ENCODE assay signal across 11 cellular contexts in genomic region chr17:81402530-81402941, GRCh38. TPM values are rescaled to one million over a fixed set of nuclear protein-coding genes. Genes with fewer than 3 reads are reported as not detected.
DNase-seq lines count a peak whose midpoint lies in the region; ATAC-seq, FAIRE-seq and TF ChIP-seq lines count a peak whose summit lies in the region.
"Had no signal": no experiment of that assay in that cellular context is flagged by ENCODE, and none has a peak within 500 bp of the region (broad histone marks: within the 10 kb centered on the region; RNA-seq: fewer than 3 reads in every experiment).

No MANE protein-coding gene starts in this region.

- H3K4me2 ChIP-seq in K562 (ENCODE audit: insufficient read depth, low read length), result no peak overlapping the region

- in situ Hi-C loops in K562 (cut with MboI), result no loop called here

- peaks cover 22 to 75% of the 10 kb centered on the region in 2 experiments for H3K4me1 ChIP-seq in K562 (replicated peaks in 1 of 2; ENCODE audit: control insufficient read depth in 2 of 2, insufficient read depth in 2 of 2, low read length in 2 of 2)
- H3K4me1 ChIP-seq in effector memory CD4-positive, alpha-beta T cell (ENCODE audit: control insufficient read depth, insufficient read depth, low read length, poor library complexity, severe bottlenecking), result peaks cover 24% of the 10 kb centered on the region

- TF ChIP-seq EP300 in K562 (IDR thresholded peaks at IDR 0.05; ENCODE audit: low read length), result no peak

- intact Hi-C loops in K562 (cut with micrococcal nuclease) (no loop called here), sciatic nerve (cut with DNase I) (no loop called here)

- H3K4me3 ChIP-seq in K562 (no peak overlapping the region), skin epidermis (peak overlapping the region in 1 of 7 experiments; percentile 5)
- no peak overlapping the region for H3K4me3 ChIP-seq in effector memory CD4-positive, alpha-beta T cell (ENCODE audit: insufficient read depth, low read depth, low read length, poor library complexity, severe bottlenecking)

- BruUV-seq in K562 (replicated peaks; lab: Mats Ljungman, UMichigan), result no TSS peak

- ATAC-seq in K562 (no peak), HG02798 (IDR thresholded peaks at IDR 0.05; ENCODE audit: poor library complexity, unreplicated experiment) (no peak), sciatic nerve (no peak)
- ATAC-seq: T-cell had no signal

- no peaks in the 10 kb centered on the region for H3K9me3 ChIP-seq in K562 (replicated peaks; ENCODE audit: control insufficient read depth, insufficient read depth, low read depth, low read length)
- no peaks in the 10 kb centered on the region for H3K9me3 ChIP-seq in effector memory CD4-positive, alpha-beta T cell (ENCODE audit: control insufficient read depth, low read length)

- peak; percentile 47 for DNase-seq in ELF-1 (ENCODE audit: low read depth, low spot score)
- no peak for DNase-seq in K562 (ENCODE audit: extremely low read depth in 1 of 4, low spot score in 3 of 4)
- peak; percentile 53 for DNase-seq in left kidney (ENCODE audit: low read depth, low spot score)
- no peak for DNase-seq in effector memory CD4-positive, alpha-beta T cell
- no peak for DNase-seq in cortex of kidney (lab: John Stamatoyannopoulos, UW)
- DNase-seq in sciatic nerve (ENCODE audit: low spot score), result no peak
- DNase-seq: activated CD4-positive, alpha-beta memory T cell treated with anti-CD3 and anti-CD28 coated beads, Interleukin-2, amount 10 ng/mL, durations not matched to agents 7 days and 5 days; CD4-positive, CD25-positive, alpha-beta regulatory T cell; T-cell had no signal

- no peaks in the 10 kb centered on the region for H3K27me3 ChIP-seq in K562 (ENCODE audit: control insufficient read depth in 2 of 2, insufficient read depth in 2 of 2, low read length in 2 of 2)
- peaks cover 67% of the 10 kb centered on the region for H3K27me3 ChIP-seq in effector memory CD4-positive, alpha-beta T cell (replicated peaks; ENCODE audit: control insufficient read depth, insufficient read depth, low read length, poor library complexity, severe bottlenecking)

- TF ChIP-seq CTCF in K562 (IDR thresholded peaks at IDR 0.05 in 2 of 3, conservative IDR thresholded peaks at IDR 0.05 in 1 of 3; ENCODE audit: insufficient read depth in 2 of 3, low read depth in 1 of 3, low read length in 3 of 3), result no peak

- H2AFZ ChIP-seq in K562 (ENCODE audit: low read depth, low read length), result no peak overlapping the region

- no peak for TF ChIP-seq POLR2A in K562 (conservative IDR thresholded peaks at IDR 0.05)

- POLR2A ChIA-PET in K562 (lab: Yijun Ruan, JAX), result interaction anchor here (1.1 to 1.5 kb wide), 5 partner anchors 9 to 106 kb away, joined by 3 to 6 read pairs (median 5); no protein-coding TSS in a partner anchor

- H3K27ac ChIP-seq in K562 (ENCODE audit: extremely low read depth, low read depth, low read length) (peak overlapping the region; percentile 94; the same call in 1 of the 3 replicates), skin epidermis (peak overlapping the region in 18 of 21 experiments; percentile 2 to 100 (median 96))
- no peak overlapping the region for H3K27ac ChIP-seq in effector memory CD4-positive, alpha-beta T cell (ENCODE audit: insufficient read depth, low read length, poor library complexity, severe bottlenecking)

- H3K79me2 ChIP-seq in K562 (ENCODE audit: control insufficient read depth, insufficient read depth, low read length), result peaks cover 53% of the 10 kb centered on the region

- H4K20me1 ChIP-seq in K562 (replicated peaks; ENCODE audit: control insufficient read depth, insufficient read depth, low read length), result 0 out of 2 replicates have a peak, but pooled peaks cover 3% of the 10 kb centered on the region

- CTCF ChIA-PET in K562 (lab: Yijun Ruan, JAX; ENCODE audit: low intra/inter-chr PET ratio), result interaction anchor here (1.0 kb wide), 1 partner anchor 57 kb away, joined by 3 read pairs; no protein-coding TSS in a partner anchor

- no peak for FAIRE-seq in K562 (lab: Jason Lieb, UNC)

- WGBS in K562 (ENCODE audit: insufficient coverage, low coverage, missing lambda C conversion rate), result 84% methylated on average over 7 of the region's 9 CpGs

- peak overlapping the region in 1 of 2 experiments; percentile 70; a peak in 2 of 4 replicates for H3K9ac ChIP-seq in K562 (ENCODE audit: insufficient read depth in 1 of 2, low read depth in 2 of 2, low read length in 2 of 2)

- H3K9me1 ChIP-seq in K562 (ENCODE audit: control insufficient read depth, insufficient read depth, low read length), result no peaks in the 10 kb centered on the region

- H3K36me3 ChIP-seq in K562 (ENCODE audit: control insufficient read depth, insufficient read depth, low read length), result peaks cover 29% of the 10 kb centered on the region; the same call in 2 of the 3 replicates
- H3K36me3 ChIP-seq in effector memory CD4-positive, alpha-beta T cell (ENCODE audit: control insufficient read depth, insufficient read depth, low read length), result no peaks in the 10 kb centered on the region

- no peak for TF ChIP-seq RAD21 in K562 (CRISPR knock-in tag; conservative IDR thresholded peaks at IDR 0.05 in 1 of 2, IDR thresholded peaks at IDR 0.05 in 1 of 2)

TF ChIP-seq in K562, 482 proteins besides CTCF, POLR2A, EP300 and RAD21:
- TF ChIP-seq SAP30 (IDR thresholded peaks at IDR 0.05; ENCODE audit: borderline replicate concordance, insufficient read depth, low read depth, low read length, poor library complexity, severe bottlenecking) (no peak), DEAF1 (CRISPR knock-in tag; IDR thresholded peaks at IDR 0.05) (no peak), KDM5B (IDR thresholded peaks at IDR 0.05; ENCODE audit: insufficient replicate concordance, low read depth, low read length) (no peak)
- TF ChIP-seq, protein P1, sequence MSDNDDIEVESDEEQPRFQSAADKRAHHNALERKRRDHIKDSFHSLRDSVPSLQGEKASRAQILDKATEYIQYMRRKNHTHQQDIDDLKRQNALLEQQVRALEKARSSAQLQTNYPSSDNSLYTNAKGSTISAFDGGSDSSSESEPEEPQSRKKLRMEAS (CRISPR knock-in tag; IDR thresholded peaks at IDR 0.05), result no peak
TF ChIP-seq in K562: peak in this region for 0.

RNA-seq across cellular contexts. Expression of gene BAHCC1, which starts 7.3 kb away (rescaled TPM):
- 32.5 and 87.9 TPM in 2 replicates for total RNA-seq in K562 (2011; cell fraction: chromatin; rRNA removed; ENCODE audit: low replicate concordance)
- 48.6 and 57.5 TPM in 2 replicates for total RNA-seq in K562 (2011; cell fraction: nucleolus; rRNA removed)
- total RNA-seq in K562 (2011; cell fraction: nucleoplasm; rRNA removed), result 39.0 and 40.6 TPM in 2 replicates
- total RNA-seq in K562 (2014; rRNA removed) (11.1 and 13.9 TPM in 2 replicates), K562 (2014; rRNA removed; fragmentation: Illumina TruSeq; extraction: Trizol) (2.1 and 2.6 TPM in 2 replicates), K562 (2015; rRNA removed; fragmentation: Illumina TruSeq; extraction: Trizol) (5.0 and 6.5 TPM in 2 replicates), K562 (2021) (20.8 and 26.9 TPM in 2 replicates), sciatic nerve (47.8 TPM)
- polyA plus RNA-seq in K562 (2011; rRNA removed) (4.4 and 11.8 TPM in 2 replicates), K562 (2014; fragmentation: Illumina TruSeq; extraction: Trizol) (5.5 and 6.8 TPM in 2 replicates), K562 (2014; fragmentation: Nextera tagmentation; extraction: Ambion mirVana) (under 1 TPM; 0.14 to 0.24 TPM), K562 (2014; rRNA removed) (17.2 and 23.3 TPM in 2 replicates)
- 8.6 and 8.8 TPM in 2 replicates for polyA plus RNA-seq in K562 (2011; cell fraction: cytosol; rRNA removed)
- 112 and 139 TPM in 2 replicates for polyA plus RNA-seq in K562 (2011; cell fraction: nucleus; rRNA removed)
- 14.4 and 22.5 TPM in 2 replicates for polyA plus RNA-seq in K562 (2012)
- 0.72 and 2.7 TPM in 2 replicates for polyA minus RNA-seq in K562 (2011; rRNA and poly(A)+ RNA removed)
- polyA minus RNA-seq in K562 (2011; cell fraction: cytosol; rRNA and poly(A)+ RNA removed), result 6.8 and 8.7 TPM in 2 replicates
- 12.7 and 15.3 TPM in 2 replicates for polyA minus RNA-seq in K562 (2011; cell fraction: nucleus; rRNA and poly(A)+ RNA removed)
- polyA plus RNA-seq: CD4-positive, CD25-positive, alpha-beta regulatory T cell had no signal

Comparison
In these comparisons a context has a peak if more than half of its experiments do, and no peak if none do; other contexts are left out.
1. DNase-seq: peak in ELF-1 (single experiment) and left kidney (single experiment); none in K562 (0 of 4), effector memory CD4-positive, alpha-beta T cell (0 of 3), cortex of kidney (single experiment) and sciatic nerve (single experiment).